ENCODE assay signal across 1 cellular context in genomic region chr12:26466709-26467108, GRCh38.
TF ChIP-seq lines count a peak whose summit lies in the region.

No MANE protein-coding gene starts in this region.

TF ChIP-seq in HEK293, 187 proteins besides CTCF, POLR2A, EP300 and RAD21 (continued from another document):
- TF ChIP-seq, protein P1, sequence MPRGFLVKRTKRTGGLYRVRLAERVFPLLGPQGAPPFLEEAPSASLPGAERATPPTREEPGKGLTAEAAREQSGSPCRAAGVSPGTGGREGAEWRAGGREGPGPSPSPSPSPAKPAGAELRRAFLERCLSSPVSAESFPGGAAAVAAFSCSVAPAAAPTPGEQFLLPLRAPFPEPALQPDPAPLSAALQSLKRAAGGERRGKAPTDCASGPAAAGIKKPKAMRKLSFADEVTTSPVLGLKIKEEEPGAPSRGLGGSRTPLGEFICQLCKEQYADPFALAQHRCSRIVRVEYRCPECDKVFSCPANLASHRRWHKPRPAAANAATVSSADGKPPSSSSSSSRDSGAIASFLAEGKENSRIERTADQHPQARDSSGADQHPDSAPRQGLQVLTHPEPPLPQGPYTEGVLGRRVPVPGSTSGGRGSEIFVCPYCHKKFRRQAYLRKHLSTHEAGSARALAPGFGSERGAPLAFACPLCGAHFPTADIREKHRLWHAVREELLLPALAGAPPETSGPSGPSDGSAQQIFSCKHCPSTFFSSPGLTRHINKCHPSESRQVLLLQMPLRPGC (tag by site-specific recombination; IDR thresholded peaks at IDR 0.05): no peak
- TF ChIP-seq ATF2 (tag by site-specific recombination; IDR thresholded peaks at IDR 0.05; ENCODE audit: low read depth) (peak; percentile 57; the same call in 1 of the 2 replicates), ZNF768 (tag by site-specific recombination; IDR thresholded peaks at IDR 0.05) (no peak), ZNF292 (tag by site-specific recombination; IDR thresholded peaks at IDR 0.05; ENCODE audit: borderline replicate concordance, low read depth) (no peak)
- TF ChIP-seq, protein P2, sequence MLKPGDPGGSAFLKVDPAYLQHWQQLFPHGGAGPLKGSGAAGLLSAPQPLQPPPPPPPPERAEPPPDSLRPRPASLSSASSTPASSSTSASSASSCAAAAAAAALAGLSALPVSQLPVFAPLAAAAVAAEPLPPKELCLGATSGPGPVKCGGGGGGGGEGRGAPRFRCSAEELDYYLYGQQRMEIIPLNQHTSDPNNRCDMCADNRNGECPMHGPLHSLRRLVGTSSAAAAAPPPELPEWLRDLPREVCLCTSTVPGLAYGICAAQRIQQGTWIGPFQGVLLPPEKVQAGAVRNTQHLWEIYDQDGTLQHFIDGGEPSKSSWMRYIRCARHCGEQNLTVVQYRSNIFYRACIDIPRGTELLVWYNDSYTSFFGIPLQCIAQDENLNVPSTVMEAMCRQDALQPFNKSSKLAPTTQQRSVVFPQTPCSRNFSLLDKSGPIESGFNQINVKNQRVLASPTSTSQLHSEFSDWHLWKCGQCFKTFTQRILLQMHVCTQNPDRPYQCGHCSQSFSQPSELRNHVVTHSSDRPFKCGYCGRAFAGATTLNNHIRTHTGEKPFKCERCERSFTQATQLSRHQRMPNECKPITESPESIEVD (tag by site-specific recombination; IDR thresholded peaks at IDR 0.05): peak; percentile 65
- TF ChIP-seq, protein P3, sequence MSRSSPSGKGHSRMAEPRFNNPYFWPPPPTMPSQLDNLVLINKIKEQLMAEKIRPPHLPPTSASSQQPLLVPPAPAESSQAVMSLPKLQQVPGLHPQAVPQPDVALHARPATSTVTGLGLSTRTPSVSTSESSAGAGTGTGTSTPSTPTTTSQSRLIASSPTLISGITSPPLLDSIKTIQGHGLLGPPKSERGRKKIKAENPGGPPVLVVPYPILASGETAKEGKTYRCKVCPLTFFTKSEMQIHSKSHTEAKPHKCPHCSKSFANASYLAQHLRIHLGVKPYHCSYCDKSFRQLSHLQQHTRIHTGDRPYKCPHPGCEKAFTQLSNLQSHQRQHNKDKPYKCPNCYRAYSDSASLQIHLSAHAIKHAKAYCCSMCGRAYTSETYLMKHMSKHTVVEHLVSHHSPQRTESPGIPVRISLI (tag by site-specific recombination; IDR thresholded peaks at IDR 0.05): no peak
